Comparison of ENCODE assay signal across 2 cellular contexts in the genomic region with DNA sequence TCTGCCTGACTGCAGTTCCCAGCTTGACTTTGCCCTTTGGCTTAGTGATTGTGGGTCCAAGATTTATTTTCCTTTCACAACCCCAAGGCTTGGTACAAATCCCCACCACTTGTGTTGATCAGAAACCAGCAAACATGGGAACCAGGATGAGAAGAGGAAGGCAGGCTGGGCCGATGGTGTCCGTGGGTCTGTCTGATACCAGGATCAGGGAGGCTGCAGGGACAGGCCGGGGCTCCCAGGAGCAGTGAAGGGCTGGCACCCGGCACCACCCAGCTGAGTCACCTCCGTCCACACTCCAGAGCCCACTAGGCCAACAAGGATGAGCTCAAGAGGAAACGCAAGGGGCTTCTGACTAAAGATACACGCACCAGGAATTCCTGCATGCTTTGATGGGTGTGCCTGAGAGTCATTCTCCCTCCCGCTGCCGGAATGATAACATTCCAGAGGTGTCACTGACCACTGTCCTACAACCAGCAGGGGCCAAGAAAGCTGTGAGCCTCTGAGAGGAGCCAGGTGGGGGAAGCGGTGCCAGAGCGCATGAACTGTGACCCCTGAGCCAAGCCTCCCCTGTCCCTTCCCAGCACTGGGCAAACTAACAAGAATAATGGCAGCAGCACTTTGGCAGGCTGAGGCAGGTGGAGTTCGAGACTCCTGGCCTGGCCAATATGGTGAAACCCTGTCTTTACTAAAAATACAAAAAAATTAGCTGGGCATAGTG.
TF ChIP-seq lines count a peak whose summit lies in the region.

No MANE protein-coding gene starts in this region.

TF ChIP-seq in H1, 55 proteins besides CTCF, POLR2A, EP300 and RAD21:
- TF ChIP-seq TEAD4 (IDR thresholded peaks at IDR 0.05; ENCODE audit: low read depth, low read length) (peak; percentile 38; the same call in 1 of the 2 replicates), PHF8 (conservative IDR thresholded peaks at IDR 0.05; ENCODE audit: low read depth, low read length) (no peak)

TF ChIP-seq in WTC11, 78 proteins besides CTCF, POLR2A, EP300 and RAD21:
- TF ChIP-seq CBFB (CRISPR knock-in tag; IDR thresholded peaks at IDR 0.05; ENCODE audit: low read depth) = no peak
- TF ChIP-seq, protein P1, sequence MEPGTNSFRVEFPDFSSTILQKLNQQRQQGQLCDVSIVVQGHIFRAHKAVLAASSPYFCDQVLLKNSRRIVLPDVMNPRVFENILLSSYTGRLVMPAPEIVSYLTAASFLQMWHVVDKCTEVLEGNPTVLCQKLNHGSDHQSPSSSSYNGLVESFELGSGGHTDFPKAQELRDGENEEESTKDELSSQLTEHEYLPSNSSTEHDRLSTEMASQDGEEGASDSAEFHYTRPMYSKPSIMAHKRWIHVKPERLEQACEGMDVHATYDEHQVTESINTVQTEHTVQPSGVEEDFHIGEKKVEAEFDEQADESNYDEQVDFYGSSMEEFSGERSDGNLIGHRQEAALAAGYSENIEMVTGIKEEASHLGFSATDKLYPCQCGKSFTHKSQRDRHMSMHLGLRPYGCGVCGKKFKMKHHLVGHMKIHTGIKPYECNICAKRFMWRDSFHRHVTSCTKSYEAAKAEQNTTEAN (CRISPR knock-in tag; IDR thresholded peaks at IDR 0.05) = no peak
- no peak for TF ChIP-seq ZNF232 (CRISPR knock-in tag; IDR thresholded peaks at IDR 0.05)
- TF ChIP-seq RELA (CRISPR knock-in tag; IDR thresholded peaks at IDR 0.05; ENCODE audit: borderline replicate concordance) = no peak
- TF ChIP-seq, protein P2, sequence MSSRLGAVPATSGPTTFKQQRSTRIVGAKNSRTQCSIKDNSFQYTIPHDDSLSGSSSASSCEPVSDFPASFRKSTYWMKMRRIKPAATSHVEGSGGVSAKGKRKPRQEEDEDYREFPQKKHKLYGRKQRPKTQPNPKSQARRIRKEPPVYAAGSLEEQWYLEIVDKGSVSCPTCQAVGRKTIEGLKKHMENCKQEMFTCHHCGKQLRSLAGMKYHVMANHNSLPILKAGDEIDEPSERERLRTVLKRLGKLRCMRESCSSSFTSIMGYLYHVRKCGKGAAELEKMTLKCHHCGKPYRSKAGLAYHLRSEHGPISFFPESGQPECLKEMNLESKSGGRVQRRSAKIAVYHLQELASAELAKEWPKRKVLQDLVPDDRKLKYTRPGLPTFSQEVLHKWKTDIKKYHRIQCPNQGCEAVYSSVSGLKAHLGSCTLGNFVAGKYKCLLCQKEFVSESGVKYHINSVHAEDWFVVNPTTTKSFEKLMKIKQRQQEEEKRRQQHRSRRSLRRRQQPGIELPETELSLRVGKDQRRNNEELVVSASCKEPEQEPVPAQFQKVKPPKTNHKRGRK (CRISPR knock-in tag; IDR thresholded peaks at IDR 0.05; ENCODE audit: borderline replicate concordance) = no peak
- TF ChIP-seq, protein P3, sequence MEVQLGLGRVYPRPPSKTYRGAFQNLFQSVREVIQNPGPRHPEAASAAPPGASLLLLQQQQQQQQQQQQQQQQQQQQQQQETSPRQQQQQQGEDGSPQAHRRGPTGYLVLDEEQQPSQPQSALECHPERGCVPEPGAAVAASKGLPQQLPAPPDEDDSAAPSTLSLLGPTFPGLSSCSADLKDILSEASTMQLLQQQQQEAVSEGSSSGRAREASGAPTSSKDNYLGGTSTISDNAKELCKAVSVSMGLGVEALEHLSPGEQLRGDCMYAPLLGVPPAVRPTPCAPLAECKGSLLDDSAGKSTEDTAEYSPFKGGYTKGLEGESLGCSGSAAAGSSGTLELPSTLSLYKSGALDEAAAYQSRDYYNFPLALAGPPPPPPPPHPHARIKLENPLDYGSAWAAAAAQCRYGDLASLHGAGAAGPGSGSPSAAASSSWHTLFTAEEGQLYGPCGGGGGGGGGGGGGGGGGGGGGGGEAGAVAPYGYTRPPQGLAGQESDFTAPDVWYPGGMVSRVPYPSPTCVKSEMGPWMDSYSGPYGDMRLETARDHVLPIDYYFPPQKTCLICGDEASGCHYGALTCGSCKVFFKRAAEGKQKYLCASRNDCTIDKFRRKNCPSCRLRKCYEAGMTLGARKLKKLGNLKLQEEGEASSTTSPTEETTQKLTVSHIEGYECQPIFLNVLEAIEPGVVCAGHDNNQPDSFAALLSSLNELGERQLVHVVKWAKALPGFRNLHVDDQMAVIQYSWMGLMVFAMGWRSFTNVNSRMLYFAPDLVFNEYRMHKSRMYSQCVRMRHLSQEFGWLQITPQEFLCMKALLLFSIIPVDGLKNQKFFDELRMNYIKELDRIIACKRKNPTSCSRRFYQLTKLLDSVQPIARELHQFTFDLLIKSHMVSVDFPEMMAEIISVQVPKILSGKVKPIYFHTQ (CRISPR knock-in tag; IDR thresholded peaks at IDR 0.05) = no peak
- TF ChIP-seq TCF7 (CRISPR knock-in tag; IDR thresholded peaks at IDR 0.05; ENCODE audit: low read depth) = no peak
- TF ChIP-seq, protein P4, sequence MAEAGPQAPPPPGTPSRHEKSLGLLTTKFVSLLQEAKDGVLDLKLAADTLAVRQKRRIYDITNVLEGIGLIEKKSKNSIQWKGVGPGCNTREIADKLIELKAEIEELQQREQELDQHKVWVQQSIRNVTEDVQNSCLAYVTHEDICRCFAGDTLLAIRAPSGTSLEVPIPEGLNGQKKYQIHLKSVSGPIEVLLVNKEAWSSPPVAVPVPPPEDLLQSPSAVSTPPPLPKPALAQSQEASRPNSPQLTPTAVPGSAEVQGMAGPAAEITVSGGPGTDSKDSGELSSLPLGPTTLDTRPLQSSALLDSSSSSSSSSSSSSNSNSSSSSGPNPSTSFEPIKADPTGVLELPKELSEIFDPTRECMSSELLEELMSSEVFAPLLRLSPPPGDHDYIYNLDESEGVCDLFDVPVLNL (CRISPR knock-in tag; IDR thresholded peaks at IDR 0.05; ENCODE audit: borderline replicate concordance, low read depth) = no peak
- TF ChIP-seq SMAD4 (CRISPR knock-in tag; IDR thresholded peaks at IDR 0.05) = no peak
- TF ChIP-seq, protein P5, sequence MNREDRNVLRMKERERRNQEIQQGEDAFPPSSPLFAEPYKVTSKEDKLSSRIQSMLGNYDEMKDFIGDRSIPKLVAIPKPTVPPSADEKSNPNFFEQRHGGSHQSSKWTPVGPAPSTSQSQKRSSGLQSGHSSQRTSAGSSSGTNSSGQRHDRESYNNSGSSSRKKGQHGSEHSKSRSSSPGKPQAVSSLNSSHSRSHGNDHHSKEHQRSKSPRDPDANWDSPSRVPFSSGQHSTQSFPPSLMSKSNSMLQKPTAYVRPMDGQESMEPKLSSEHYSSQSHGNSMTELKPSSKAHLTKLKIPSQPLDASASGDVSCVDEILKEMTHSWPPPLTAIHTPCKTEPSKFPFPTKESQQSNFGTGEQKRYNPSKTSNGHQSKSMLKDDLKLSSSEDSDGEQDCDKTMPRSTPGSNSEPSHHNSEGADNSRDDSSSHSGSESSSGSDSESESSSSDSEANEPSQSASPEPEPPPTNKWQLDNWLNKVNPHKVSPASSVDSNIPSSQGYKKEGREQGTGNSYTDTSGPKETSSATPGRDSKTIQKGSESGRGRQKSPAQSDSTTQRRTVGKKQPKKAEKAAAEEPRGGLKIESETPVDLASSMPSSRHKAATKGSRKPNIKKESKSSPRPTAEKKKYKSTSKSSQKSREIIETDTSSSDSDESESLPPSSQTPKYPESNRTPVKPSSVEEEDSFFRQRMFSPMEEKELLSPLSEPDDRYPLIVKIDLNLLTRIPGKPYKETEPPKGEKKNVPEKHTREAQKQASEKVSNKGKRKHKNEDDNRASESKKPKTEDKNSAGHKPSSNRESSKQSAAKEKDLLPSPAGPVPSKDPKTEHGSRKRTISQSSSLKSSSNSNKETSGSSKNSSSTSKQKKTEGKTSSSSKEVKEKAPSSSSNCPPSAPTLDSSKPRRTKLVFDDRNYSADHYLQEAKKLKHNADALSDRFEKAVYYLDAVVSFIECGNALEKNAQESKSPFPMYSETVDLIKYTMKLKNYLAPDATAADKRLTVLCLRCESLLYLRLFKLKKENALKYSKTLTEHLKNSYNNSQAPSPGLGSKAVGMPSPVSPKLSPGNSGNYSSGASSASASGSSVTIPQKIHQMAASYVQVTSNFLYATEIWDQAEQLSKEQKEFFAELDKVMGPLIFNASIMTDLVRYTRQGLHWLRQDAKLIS (CRISPR knock-in tag; IDR thresholded peaks at IDR 0.05; ENCODE audit: borderline replicate concordance) = no peak
- no peak for TF ChIP-seq ZNF263 (CRISPR knock-in tag; IDR thresholded peaks at IDR 0.05; ENCODE audit: low read depth)
- TF ChIP-seq GABPB1 (CRISPR knock-in tag; IDR thresholded peaks at IDR 0.05) = no peak
- no peak for TF ChIP-seq SOX15 (CRISPR knock-in tag; IDR thresholded peaks at IDR 0.05)
- TF ChIP-seq ELF4 (CRISPR knock-in tag; IDR thresholded peaks at IDR 0.05; ENCODE audit: low read depth) = no peak
